28 cellular contexts compared by ENCODE assay signal in genomic region chr20:60454491-60454890, GRCh38.
DNase-seq lines count a peak whose midpoint lies in the region; ATAC-seq, FAIRE-seq and TF ChIP-seq lines count a peak whose summit lies in the region.
"Had no signal": no experiment of that assay in that cellular context is flagged by ENCODE, and none has a peak within 500 bp of the region (broad histone marks: within the 10 kb centered on the region; RNA-seq: fewer than 3 reads in every experiment).

No MANE protein-coding gene starts in this region.

- no peaks in the 10 kb centered on the region for H3K79me1 ChIP-seq in neuronal stem cell (ENCODE audit: low read depth, low read length)

- no peak overlapping the region for H2BK5ac ChIP-seq in neuronal stem cell (ENCODE audit: low read length)

- no peak overlapping the region for H3K9ac ChIP-seq in neuronal stem cell (ENCODE audit: low read depth, low read length, poor library complexity)
- H3K9ac ChIP-seq: BLaER1 had no signal

- H3K9me3 Mint-ChIP-seq in neural crest cell = peaks cover 3% of the 10 kb centered on the region

- no peak overlapping the region for H2AFZ ChIP-seq in neuronal stem cell (ENCODE audit: low read length)

- H3K9me3 ChIP-seq in neuronal stem cell (replicated peaks in 1 of 2; ENCODE audit: control insufficient read depth in 2 of 2, insufficient read depth in 1 of 2, low read depth in 1 of 2, low read length in 2 of 2) (no peaks in the 10 kb centered on the region), vagina (no peaks in the 10 kb centered on the region), A673 (ENCODE audit: low read depth, low read length, poor library complexity, severe bottlenecking) (no peaks in the 10 kb centered on the region)
- H3K9me3 ChIP-seq: A549, BE2C, BLaER1 had no signal

- CTCF ChIA-PET in A673 (lab: Charles Lee) = no interaction called here

- peak; percentile 33 for FAIRE-seq in HTR-8/SVneo (lab: Jason Lieb, UNC)
- FAIRE-seq: A549, GM12878, GM12892, GM18507, GM19239 had no signal

- no peaks in the 10 kb centered on the region for H3K36me3 ChIP-seq in neuronal stem cell (replicated peaks in 1 of 2; ENCODE audit: control insufficient read depth in 2 of 2, insufficient read depth in 2 of 2, low read length in 2 of 2)
- no peaks in the 10 kb centered on the region for H3K36me3 ChIP-seq in vagina
- no peaks in the 10 kb centered on the region for H3K36me3 ChIP-seq in A673 (ENCODE audit: insufficient read depth, low read length, poor library complexity, severe bottlenecking)
- H3K36me3 ChIP-seq: BE2C, BLaER1 had no signal

- BruUV-seq in A673 (replicated peaks; lab: Mats Ljungman, UMichigan) = no TSS peak

- no peaks in the 10 kb centered on the region for H3K27me3 ChIP-seq in neuronal stem cell (ENCODE audit: control insufficient read depth in 3 of 3, insufficient read depth in 3 of 3, low read depth in 1 of 3, low read length in 3 of 3)
- no peaks in the 10 kb centered on the region for H3K27me3 ChIP-seq in vagina
- H3K27me3 ChIP-seq in A673 (replicated peaks; ENCODE audit: insufficient read depth, low read depth, low read length, poor library complexity) = no peaks in the 10 kb centered on the region
- H3K27me3 ChIP-seq: BE2C, BLaER1 had no signal

- H3K18ac ChIP-seq in neuronal stem cell (ENCODE audit: low read length) = no peak overlapping the region

- H3K27me3 Mint-ChIP-seq in neural crest cell (ENCODE audit: low read depth) = no peaks in the 10 kb centered on the region
- H3K27me3 Mint-ChIP-seq: CD4-positive, CD25-positive, alpha-beta regulatory T cell had no signal

- no peak overlapping the region for H3K4me3 Mint-ChIP-seq in neural crest cell
- H3K4me3 Mint-ChIP-seq: CD14-positive monocyte; CD4-positive, alpha-beta memory T cell; CD4-positive, CD25-positive, alpha-beta regulatory T cell; CD8-positive, alpha-beta memory T cell had no signal

- POLR2A ChIA-PET in A673 (lab: Charles Lee; ENCODE audit: low non-redundant PET) = no interaction called here

- peak overlapping the region; percentile 23 for H2BK12ac ChIP-seq in neuronal stem cell (ENCODE audit: low read length)

- ATAC-seq in HG02642 (IDR thresholded peaks at IDR 0.05; ENCODE audit: poor library complexity, unreplicated experiment) = no peak
- ATAC-seq: GM12878 had no signal

- no peak for TF ChIP-seq CTCF in neural crest cell (conservative IDR thresholded peaks at IDR 0.05)
- no peak for TF ChIP-seq CTCF in vagina (IDR thresholded peaks at IDR 0.05)
- no peak for TF ChIP-seq CTCF in A673 (conservative IDR thresholded peaks at IDR 0.05; ENCODE audit: low read depth, low read length)

- peaks cover 2 to 3% of the 10 kb centered on the region in 2 donors for H3K4me1 ChIP-seq in neuronal stem cell (ENCODE audit: control insufficient read depth in 2 of 2, insufficient read depth in 1 of 2, low read depth in 1 of 2, low read length in 2 of 2)
- H3K4me1 ChIP-seq in vagina = no peaks in the 10 kb centered on the region
- no peaks in the 10 kb centered on the region for H3K4me1 ChIP-seq in A673 (ENCODE audit: insufficient read depth, low read length, poor library complexity, severe bottlenecking)
- H3K4me1 ChIP-seq: A549, BE2C, BLaER1 had no signal

- TF ChIP-seq POLR2A in vagina (IDR thresholded peaks at IDR 0.05) = no peak

- H3K4me1 Mint-ChIP-seq in neural crest cell = peaks cover 49% of the 10 kb centered on the region
- H3K4me1 Mint-ChIP-seq: CD14-positive monocyte; CD4-positive, alpha-beta memory T cell; CD4-positive, CD25-positive, alpha-beta regulatory T cell; CD8-positive, alpha-beta memory T cell had no signal

- intact Hi-C loops in vagina (cut with DNase I) = no loop called here
- intact Hi-C loops in A673 (cut with micrococcal nuclease; ENCODE audit: unreplicated experiment) = no loop called here

- DNase-seq in HTR-8/SVneo (ENCODE audit: insufficient read length, low spot score) (no peak), neural crest cell (ENCODE audit: low read depth, low spot score) (no peak), neuronal stem cell (ENCODE audit: low spot score) (no peak), vagina (ENCODE audit: extremely low spot score in 2 of 2) (peak; percentile 64 to 80), A673 (ENCODE audit: low spot score) (no peak)
- no peak for DNase-seq in stimulated activated CD4-positive, alpha-beta T cell treated with anti-CD3 and anti-CD28 coated beads, Interleukin-12 subunit alpha, Interleukin-12 subunit beta, amount 100 ng/mL, for 4 hours
- DNase-seq: ACHN; BE2C; C1 segment of cervical spinal cord; CD4-positive, alpha-beta memory T cell; CD4-positive, CD25-positive, alpha-beta regulatory T cell; CD8-positive, alpha-beta memory T cell; COR-L47; DMS 273 treated with DMSO at 0.1 percent for 48 hours; DMS153; DMS53; DND-41; EL; GDM1 had no signal

- no peak overlapping the region for H4K91ac ChIP-seq in neuronal stem cell (ENCODE audit: low read depth, low read length, poor library complexity)

- H3K36me3 Mint-ChIP-seq in neural crest cell (ENCODE audit: low read depth) = no peaks in the 10 kb centered on the region
- H3K36me3 Mint-ChIP-seq: CD14-positive monocyte; CD4-positive, alpha-beta memory T cell; CD4-positive, CD25-positive, alpha-beta regulatory T cell; CD8-positive, alpha-beta memory T cell had no signal

- H2AK5ac ChIP-seq in neuronal stem cell (ENCODE audit: low read depth, low read length) = no peak overlapping the region

- H3K27ac ChIP-seq in neuronal stem cell (replicated peaks; ENCODE audit: low read length) (no peak overlapping the region), vagina (no peak overlapping the region), A673 (ENCODE audit: low read depth, low read length, poor library complexity, severe bottlenecking) (no peak overlapping the region)
- H3K27ac ChIP-seq: 22Rv1, A549, BLaER1 had no signal

- H3K4me2 ChIP-seq in neuronal stem cell (ENCODE audit: insufficient read depth, low read length, poor library complexity, severe bottlenecking) = no peak overlapping the region
- H3K4me2 ChIP-seq: A549, BLaER1 had no signal

- no peak overlapping the region for H3K14ac ChIP-seq in neuronal stem cell (ENCODE audit: low read length)

- no peak overlapping the region for H2BK15ac ChIP-seq in neuronal stem cell (ENCODE audit: low read length)

- H2BK120ac ChIP-seq in neuronal stem cell (ENCODE audit: low read depth, low read length) = no peak overlapping the region

- H3K4me3 ChIP-seq in neuronal stem cell (ENCODE audit: low read length in 2 of 2) = no peak overlapping the region
- H3K4me3 ChIP-seq in vagina = no peak overlapping the region
- H3K4me3 ChIP-seq in A673 (ENCODE audit: low read depth, low read length, poor library complexity, severe bottlenecking) = no peak overlapping the region
- H3K4me3 ChIP-seq: A549, BLaER1, GM12878 had no signal

- no peak overlapping the region for H3K4ac ChIP-seq in neuronal stem cell (ENCODE audit: low read length)

- WGBS in neuronal stem cell (ENCODE audit: extremely low coverage in 2 of 2, insufficient read length in 2 of 2, insufficient replicate concordance in 1 of 2), 2 donors = no CpG with 5 or more reads among the region's 8 CpGs

- no peak overlapping the region for H3K23ac ChIP-seq in neuronal stem cell (ENCODE audit: low read depth, low read length, poor library complexity)

- no peak overlapping the region for H4K8ac ChIP-seq in neuronal stem cell (ENCODE audit: low read depth, low read length)

- H3K27ac Mint-ChIP-seq in neural crest cell (ENCODE audit: unreplicated experiment) = peak overlapping the region; percentile 32
- H3K27ac Mint-ChIP-seq: CD14-positive monocyte; CD4-positive, alpha-beta memory T cell; CD4-positive, CD25-positive, alpha-beta regulatory T cell; CD8-positive, alpha-beta memory T cell had no signal

Comparison
In these comparisons a context has a peak if more than half of its experiments do, and no peak if none do; other contexts are left out.
1. DNase-seq: peak in vagina (2 of 2); none in HTR-8/SVneo (single experiment), neural crest cell (single experiment), neuronal stem cell (single experiment), A673 (single experiment) and stimulated activated CD4-positive, alpha-beta T cell treated with anti-CD3 and anti-CD28 coated beads, Interleukin-12 subunit alpha, Interleukin-12 subunit beta, amount 100 ng/mL, for 4 hours (single experiment).